In the genomic region with DNA sequence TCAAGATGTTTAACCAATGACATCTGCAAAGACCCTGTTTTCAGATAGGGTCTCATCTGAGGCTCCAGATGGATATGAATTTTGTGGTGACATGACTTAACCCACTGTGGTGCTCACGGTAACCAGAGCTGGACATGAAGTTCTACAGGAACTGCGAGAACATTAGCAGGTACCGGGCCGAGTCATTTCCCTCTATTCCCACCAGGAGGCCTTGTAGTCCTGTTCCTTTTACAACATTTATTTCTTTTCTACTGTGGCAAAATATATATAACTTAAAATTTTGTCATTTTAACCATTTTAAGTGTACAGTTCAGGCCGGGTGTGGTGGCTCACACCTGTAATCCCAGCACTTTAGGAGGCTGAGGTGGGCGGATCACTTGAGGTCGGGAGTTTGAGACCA, we compare ENCODE assay signal across 2 cellular contexts.
TF ChIP-seq lines count a peak whose summit lies in the region.

No MANE protein-coding gene starts in this region.

TF ChIP-seq in Ishikawa, 13 proteins besides CTCF, POLR2A, EP300 and RAD21:
- TF ChIP-seq TCF12 (IDR thresholded peaks at IDR 0.05; ENCODE audit: low read depth) (no peak), REST (IDR thresholded peaks at IDR 0.05; ENCODE audit: low read depth) (no peak), NFIC (IDR thresholded peaks at IDR 0.05) (no peak), TAF1 (IDR thresholded peaks at IDR 0.05; ENCODE audit: low read depth) (no peak)

TF ChIP-seq in GM12878, 131 proteins besides CTCF, POLR2A, EP300 and RAD21:
- no peak for TF ChIP-seq RAD51 (IDR thresholded peaks at IDR 0.05)
- no peak for TF ChIP-seq ZSCAN29 (IDR thresholded peaks at IDR 0.05)
- TF ChIP-seq SMC3 (IDR thresholded peaks at IDR 0.05; ENCODE audit: borderline replicate concordance, low read length), result peak; percentile 26; the same call in 1 of the 2 replicates
